Comparison of ENCODE assay signal across 9 cellular contexts in genomic region chr1:177913762-177914540, GRCh38. TPM values are rescaled to one million over a fixed set of nuclear protein-coding genes. Genes with fewer than 3 reads are reported as not detected.
DNase-seq lines count a peak whose midpoint lies in the region; ATAC-seq, FAIRE-seq and TF ChIP-seq lines count a peak whose summit lies in the region.
"Had no signal": no experiment of that assay in that cellular context is flagged by ENCODE, and none has a peak within 500 bp of the region (broad histone marks: within the 10 kb centered on the region; RNA-seq: fewer than 3 reads in every experiment).

No MANE protein-coding gene starts in this region.

- no peaks in the 10 kb centered on the region for H3K27me3 Mint-ChIP-seq in T-helper 17 cell

- H3K36me3 ChIP-seq in small intestine (ENCODE audit: control insufficient read depth in 2 of 2, insufficient read depth in 2 of 2, low read length in 2 of 2), result no peaks in the 10 kb centered on the region
- H3K36me3 ChIP-seq in ascending aorta, result no peaks in the 10 kb centered on the region

- no peak overlapping the region for H3K27ac Mint-ChIP-seq in T-helper 17 cell
- H3K27ac Mint-ChIP-seq: B cell had no signal

- H3K4me1 Mint-ChIP-seq in T-helper 17 cell, result no peaks in the 10 kb centered on the region
- H3K4me1 Mint-ChIP-seq: B cell had no signal

- no peak overlapping the region for H3K4me3 Mint-ChIP-seq in T-helper 17 cell
- H3K4me3 Mint-ChIP-seq: B cell had no signal

- ATAC-seq in esophagus mucosa (peak; percentile 39), GM19324 (IDR thresholded peaks at IDR 0.05; ENCODE audit: low FRiP score, unreplicated experiment) (no peak), T-helper 17 cell (no peak)

- H3K27me3 ChIP-seq in small intestine (ENCODE audit: control insufficient read depth in 2 of 2, insufficient read depth in 2 of 2, low read length in 2 of 2) (peaks cover 0 to 3% of the 10 kb centered on the region in 2 donors), ascending aorta (no peaks in the 10 kb centered on the region)

- H3K36me3 Mint-ChIP-seq in T-helper 17 cell (ENCODE audit: low read depth), result no peaks in the 10 kb centered on the region

- H3K9me3 ChIP-seq in small intestine (ENCODE audit: control insufficient read depth, low read depth), result no peaks in the 10 kb centered on the region
- no peaks in the 10 kb centered on the region for H3K9me3 ChIP-seq in T-helper 17 cell (ENCODE audit: control insufficient read depth, low read length, poor library complexity, severe bottlenecking)
- no peaks in the 10 kb centered on the region for H3K9me3 ChIP-seq in ascending aorta

- WGBS in small intestine, 3 donors, result 24 to 34% (median 27%) methylated on average over 4 of the region's 4 CpGs

- H3K4me1 ChIP-seq in small intestine (ENCODE audit: control insufficient read depth in 2 of 2, insufficient read depth in 1 of 2, low read depth in 1 of 2, low read length in 1 of 2) (no peaks in the 10 kb centered on the region), ascending aorta (no peaks in the 10 kb centered on the region)

- H3K4me3 ChIP-seq in small intestine (ENCODE audit: low read depth in 1 of 2, low read length in 2 of 2) (no peak overlapping the region), ascending aorta (no peak overlapping the region)

- H3K27ac ChIP-seq in small intestine (ENCODE audit: low read depth in 1 of 2, low read length in 1 of 2), result no peak overlapping the region
- H3K27ac ChIP-seq in ascending aorta, result no peak overlapping the region

- intact Hi-C loops in ascending aorta (cut with DNase I), result no loop called here

- FAIRE-seq in small intestine (lab: Jason Lieb, UNC), result no peak

- no peak for TF ChIP-seq CTCF in ascending aorta (IDR thresholded peaks at IDR 0.05)

- peak in 2 of 3 experiments; percentile 53 to 76 for DNase-seq in NCI-H1417 (lab: John Stamatoyannopoulos, UW)
- DNase-seq in NCI-H1417 treated with DMSO at 0.1 percent for 48 hours (lab: John Stamatoyannopoulos, UW), result no peak
- DNase-seq in NCI-H69 (lab: John Stamatoyannopoulos, UW), result peak; percentile 54
- peak; percentile 59 for DNase-seq in small intestine
- DNase-seq in T-helper 17 cell, result no peak
- no peak for DNase-seq in ascending aorta (ENCODE audit: low spot score in 2 of 2)

RNA-seq across cellular contexts. Expression of gene SEC16B, which starts 55.9 kb away (rescaled TPM):
- total RNA-seq in esophagus mucosa (1.4 TPM), T-helper 17 cell (not detected), ascending aorta (8.6 TPM)
- 10 to 100 TPM; 10.2 to 68.0 (median 43.5) TPM for polyA plus RNA-seq in small intestine

Comparison
In these comparisons a context has a peak if more than half of its experiments do, and no peak if none do; other contexts are left out.
1. DNase-seq: peak in NCI-H1417 (2 of 3), NCI-H69 (single experiment) and small intestine (single experiment); none in NCI-H1417 treated with DMSO at 0.1 percent for 48 hours (single experiment), T-helper 17 cell (0 of 3) and ascending aorta (0 of 2).